Comparison of ENCODE assay signal across 8 cellular contexts in genomic region chr7:100358027-100358856, GRCh38. TPM values are rescaled to one million over a fixed set of nuclear protein-coding genes. Genes with fewer than 3 reads are reported as not detected.
DNase-seq lines count a peak whose midpoint lies in the region; TF ChIP-seq lines count a peak whose summit lies in the region.

Gene PILRB, plus strand, starts transcription at chr7:100358117. Its CDS starts 186 bp downstream, at chr7:100358303.

- H3K27me3 ChIP-seq in OCI-LY3 (ENCODE audit: low read depth, low read length), result no peaks in the 10 kb centered on the region
- no peaks in the 10 kb centered on the region for H3K27me3 ChIP-seq in osteoblast (ENCODE audit: insufficient read depth, low read length)
- no peaks in the 10 kb centered on the region for H3K27me3 ChIP-seq in HAP-1 (ENCODE audit: low read depth)

- H3K79me2 ChIP-seq in OCI-LY3 (ENCODE audit: low read length) (no peaks in the 10 kb centered on the region), osteoblast (ENCODE audit: insufficient read depth, low read length) (no peaks in the 10 kb centered on the region)

- H4K20me1 ChIP-seq in OCI-LY3 (ENCODE audit: insufficient read depth, low read length) (no peaks in the 10 kb centered on the region), osteoblast (ENCODE audit: insufficient read depth, low read length) (peaks cover 3% of the 10 kb centered on the region)

- H3K4me2 ChIP-seq in OCI-LY3 (ENCODE audit: low read length), result peak within 1 kb of the TSS; percentile 38
- H3K4me2 ChIP-seq in osteoblast (ENCODE audit: insufficient read depth, low read length), result no peak within 1 kb of the TSS

- peak within 1 kb of the TSS; percentile 25; the same call in 1 of the 2 replicates for H3K4me3 ChIP-seq in OCI-LY3 (ENCODE audit: low read length)
- no peak within 1 kb of the TSS for H3K4me3 ChIP-seq in epithelial cell of proximal tubule (ENCODE audit: low read depth, low read length)
- H3K4me3 ChIP-seq in osteoblast (ENCODE audit: insufficient read depth, low read length), result no peak within 1 kb of the TSS
- no peak within 1 kb of the TSS for H3K4me3 ChIP-seq in HAP-1

- peaks cover 11% of the 10 kb centered on the region for H3K4me1 ChIP-seq in OCI-LY3 (ENCODE audit: low read length)
- H3K4me1 ChIP-seq in osteoblast (ENCODE audit: insufficient read depth, low read length), result no peaks in the 10 kb centered on the region
- H3K4me1 ChIP-seq in HAP-1, result no peaks in the 10 kb centered on the region

- H3K9me3 ChIP-seq in OCI-LY3 (ENCODE audit: insufficient read depth, low read length) (no peaks in the 10 kb centered on the region), osteoblast (ENCODE audit: low read depth, low read length) (no peaks in the 10 kb centered on the region), HAP-1 (no peaks in the 10 kb centered on the region)

- H3K27ac ChIP-seq in OCI-LY3 (ENCODE audit: low read length) (no peak within 1 kb of the TSS), osteoblast (ENCODE audit: low read depth, low read length) (no peak within 1 kb of the TSS)

- in situ Hi-C loops in HAP-1 (cut with MboI; ENCODE audit: low sequenced_read_pairs), result loop anchor here (5.0 kb wide), 1 partner anchor 49 kb away; no protein-coding TSS in a partner anchor

- TF ChIP-seq CTCF in GM10266 (IDR thresholded peaks at IDR 0.05; ENCODE audit: control insufficient read depth, insufficient read depth, low read depth, missing control alignments) (peak; percentile 28), OCI-LY3 (IDR thresholded peaks at IDR 0.05; ENCODE audit: low read depth, low read length) (peak; percentile 43), epithelial cell of proximal tubule (conservative IDR thresholded peaks at IDR 0.05; ENCODE audit: low read depth, low read length) (peak; percentile 43), osteoblast (IDR thresholded peaks at IDR 0.05; ENCODE audit: extremely low read depth, low read depth, low read length) (no peak)

- H3K9ac ChIP-seq in OCI-LY3 (ENCODE audit: low read length), result peak within 1 kb of the TSS; percentile 39; the same call in 1 of the 2 replicates

- DNase-seq in GM10266 (ENCODE audit: extremely low spot score) (no peak), epithelial cell of proximal tubule (ENCODE audit: low read depth) (no peak), osteoblast (ENCODE audit: insufficient read length, low spot score, missing footprints) (no peak), HAP-1 (ENCODE audit: low spot score in 2 of 2) (no peak), activated gamma-delta T cell (lab: John Stamatoyannopoulos, UW) (no peak), DMS153 treated with DMSO at 0.1 percent for 48 hours (lab: John Stamatoyannopoulos, UW; ENCODE audit: unreplicated experiment) (no peak)
- DNase-seq in NK-92 treated with Interleukin-12 subunit alpha and Interleukin-12 subunit beta, amount 100 ng/mL, for 24 hours (lab: John Stamatoyannopoulos, UW), result no peak

- no peak within 1 kb of the TSS for H2AFZ ChIP-seq in OCI-LY3 (ENCODE audit: low read depth, low read length)
- no peak within 1 kb of the TSS for H2AFZ ChIP-seq in osteoblast (ENCODE audit: low read length)

- peaks cover 48% of the 10 kb centered on the region for H3K36me3 ChIP-seq in OCI-LY3 (replicated peaks; ENCODE audit: low read depth, low read length)
- H3K36me3 ChIP-seq in osteoblast (ENCODE audit: insufficient read depth, low read length), result peaks cover 63% of the 10 kb centered on the region
- H3K36me3 ChIP-seq in HAP-1 (replicated peaks), result peaks cover 91% of the 10 kb centered on the region

RNA-seq across cellular contexts. Expression of gene PILRB, which starts in this region (rescaled TPM):
- 14.3 and 14.5 TPM in 2 replicates for total RNA-seq in epithelial cell of proximal tubule
- 10.9 and 14.8 TPM in 2 replicates for total RNA-seq in osteoblast
